In the genomic region with DNA sequence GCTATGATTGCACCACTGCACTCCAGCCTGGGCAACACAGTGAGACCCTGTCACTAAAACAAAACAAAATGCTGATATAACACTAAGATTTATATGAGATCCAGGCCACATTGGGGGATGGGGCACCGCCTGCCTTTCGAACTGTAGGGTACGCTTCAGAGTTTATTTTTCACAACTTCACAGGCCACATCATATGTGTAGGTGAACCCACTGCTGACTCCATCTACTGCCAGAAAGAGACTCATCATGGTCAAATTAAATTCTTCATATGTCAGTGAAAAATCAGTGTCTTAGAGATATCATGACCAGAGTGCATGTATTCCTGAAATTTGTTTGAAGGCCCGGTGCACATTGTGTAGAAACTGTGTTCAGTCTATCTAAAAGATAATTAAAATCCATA, we compare ENCODE assay signal across 18 cellular contexts.
DNase-seq lines count a peak whose midpoint lies in the region; ATAC-seq lines count a peak whose summit lies in the region.
"Had no signal": no experiment of that assay in that cellular context is flagged by ENCODE, and none has a peak within 500 bp of the region (broad histone marks: within the 10 kb centered on the region; RNA-seq: fewer than 3 reads in every experiment).

No MANE protein-coding gene starts in this region.

- H3K27ac Mint-ChIP-seq in activated CD4-positive, alpha-beta memory T cell treated with anti-CD3 and anti-CD28 coated beads, Interleukin-2, amount 10 ng/mL, durations not matched to agents 7 days and 5 days: peak overlapping the region; percentile 45
- H3K27ac Mint-ChIP-seq in activated CD4-positive, alpha-beta memory T cell treated with anti-CD3 and anti-CD28 coated beads for 36 hours: no peak overlapping the region
- peak overlapping the region; percentile 5 to 51 (median 43) for H3K27ac Mint-ChIP-seq in IgD-negative memory B cell
- peak overlapping the region; percentile 69 for H3K27ac Mint-ChIP-seq in activated naive CD8-positive, alpha-beta T cell treated with anti-CD3 and anti-CD28 coated beads for 36 hours
- peak overlapping the region; percentile 76 to 89 for H3K27ac Mint-ChIP-seq in natural killer cell treated with Interleukin-12 subunit alpha and Interleukin-12 subunit beta and Interleukin-15 and Interleukin-18, amount 100 ng/mL, for 72 hours
- H3K27ac Mint-ChIP-seq: nephron progenitor cell had no signal

- CTCF ChIA-PET in activated CD4-positive, alpha-beta memory T cell treated with anti-CD3 and anti-CD28 coated beads, Interleukin-2, amount 10 ng/mL, durations not matched to agents 7 days and 5 days (lab: Charles Lee): no interaction called here
- CTCF ChIA-PET in activated CD4-positive, alpha-beta memory T cell treated with anti-CD3 and anti-CD28 coated beads for 36 hours (lab: Charles Lee): no interaction called here

- intact Hi-C loops in activated CD4-positive, alpha-beta memory T cell treated with anti-CD3 and anti-CD28 coated beads for 36 hours (cut with micrococcal nuclease): loop anchor here (1.0 to 5.0 kb wide), 2 partner anchors 33 to 183 kb away; no protein-coding TSS in a partner anchor

- DNase-seq in activated CD4-positive, alpha-beta memory T cell treated with anti-CD3 and anti-CD28 coated beads, Interleukin-2, amount 10 ng/mL, durations not matched to agents 7 days and 5 days: no peak
- DNase-seq in activated CD4-positive, alpha-beta memory T cell treated with anti-CD3 and anti-CD28 coated beads for 36 hours: no peak
- no peak for DNase-seq in activated naive CD8-positive, alpha-beta T cell treated with anti-CD3 and anti-CD28 coated beads for 36 hours
- no peak for DNase-seq in natural killer cell treated with Interleukin-12 subunit alpha and Interleukin-12 subunit beta and Interleukin-15 and Interleukin-18, amount 100 ng/mL, for 72 hours (ENCODE audit: low spot score)
- DNase-seq in activated gamma-delta T cell (lab: John Stamatoyannopoulos, UW) (no peak), foreskin melanocyte (no peak)
- DNase-seq: AML-193, brain microvascular endothelial cell, COR-L47, midbrain, NCI-H526, nephron progenitor cell, transverse colon had no signal

- no peaks in the 10 kb centered on the region for H3K9me3 Mint-ChIP-seq in activated CD4-positive, alpha-beta memory T cell treated with anti-CD3 and anti-CD28 coated beads, Interleukin-2, amount 10 ng/mL, durations not matched to agents 7 days and 5 days
- no peaks in the 10 kb centered on the region for H3K9me3 Mint-ChIP-seq in activated CD4-positive, alpha-beta memory T cell treated with anti-CD3 and anti-CD28 coated beads for 36 hours
- H3K9me3 Mint-ChIP-seq in IgD-negative memory B cell: no peaks in the 10 kb centered on the region
- no peaks in the 10 kb centered on the region for H3K9me3 Mint-ChIP-seq in activated naive CD8-positive, alpha-beta T cell treated with anti-CD3 and anti-CD28 coated beads for 36 hours
- H3K9me3 Mint-ChIP-seq in natural killer cell treated with Interleukin-12 subunit alpha and Interleukin-12 subunit beta and Interleukin-15 and Interleukin-18, amount 100 ng/mL, for 72 hours: no peaks in the 10 kb centered on the region
- H3K9me3 Mint-ChIP-seq: T-cell had no signal

- no peak overlapping the region for H3K4me3 Mint-ChIP-seq in activated CD4-positive, alpha-beta memory T cell treated with anti-CD3 and anti-CD28 coated beads, Interleukin-2, amount 10 ng/mL, durations not matched to agents 7 days and 5 days
- no peak overlapping the region for H3K4me3 Mint-ChIP-seq in activated CD4-positive, alpha-beta memory T cell treated with anti-CD3 and anti-CD28 coated beads for 36 hours
- H3K4me3 Mint-ChIP-seq in IgD-negative memory B cell: no peak overlapping the region
- H3K4me3 Mint-ChIP-seq in activated naive CD8-positive, alpha-beta T cell treated with anti-CD3 and anti-CD28 coated beads for 36 hours: peak overlapping the region; percentile 22
- peak overlapping the region; percentile 52 for H3K4me3 Mint-ChIP-seq in natural killer cell treated with Interleukin-12 subunit alpha and Interleukin-12 subunit beta and Interleukin-15 and Interleukin-18, amount 100 ng/mL, for 72 hours
- H3K4me3 Mint-ChIP-seq: nephron progenitor cell had no signal

- no peaks in the 10 kb centered on the region for H3K27me3 Mint-ChIP-seq in activated CD4-positive, alpha-beta memory T cell treated with anti-CD3 and anti-CD28 coated beads, Interleukin-2, amount 10 ng/mL, durations not matched to agents 7 days and 5 days
- no peaks in the 10 kb centered on the region for H3K27me3 Mint-ChIP-seq in activated CD4-positive, alpha-beta memory T cell treated with anti-CD3 and anti-CD28 coated beads for 36 hours
- no peaks in the 10 kb centered on the region for H3K27me3 Mint-ChIP-seq in IgD-negative memory B cell
- no peaks in the 10 kb centered on the region for H3K27me3 Mint-ChIP-seq in activated naive CD8-positive, alpha-beta T cell treated with anti-CD3 and anti-CD28 coated beads for 36 hours
- H3K27me3 Mint-ChIP-seq in natural killer cell treated with Interleukin-12 subunit alpha and Interleukin-12 subunit beta and Interleukin-15 and Interleukin-18, amount 100 ng/mL, for 72 hours: no peaks in the 10 kb centered on the region
- H3K27me3 Mint-ChIP-seq: T-cell had no signal

- ATAC-seq in natural killer cell treated with Interleukin-12 subunit alpha and Interleukin-12 subunit beta and Interleukin-15 and Interleukin-18, amount 100 ng/mL, for 72 hours: peak in 1 of 2 donors; percentile 61
- no peak for ATAC-seq in esophagus mucosa
- ATAC-seq: A549, HCT116 had no signal

- peaks cover 2% of the 10 kb centered on the region for H3K36me3 Mint-ChIP-seq in activated CD4-positive, alpha-beta memory T cell treated with anti-CD3 and anti-CD28 coated beads, Interleukin-2, amount 10 ng/mL, durations not matched to agents 7 days and 5 days (ENCODE audit: low read depth)
- H3K36me3 Mint-ChIP-seq in activated CD4-positive, alpha-beta memory T cell treated with anti-CD3 and anti-CD28 coated beads for 36 hours: no peaks in the 10 kb centered on the region
- H3K36me3 Mint-ChIP-seq in IgD-negative memory B cell: peaks cover 8% of the 10 kb centered on the region
- peaks cover 12% of the 10 kb centered on the region for H3K36me3 Mint-ChIP-seq in activated naive CD8-positive, alpha-beta T cell treated with anti-CD3 and anti-CD28 coated beads for 36 hours
- no peaks in the 10 kb centered on the region for H3K36me3 Mint-ChIP-seq in natural killer cell treated with Interleukin-12 subunit alpha and Interleukin-12 subunit beta and Interleukin-15 and Interleukin-18, amount 100 ng/mL, for 72 hours

- POLR2A ChIA-PET in activated CD4-positive, alpha-beta memory T cell treated with anti-CD3 and anti-CD28 coated beads, Interleukin-2, amount 10 ng/mL, durations not matched to agents 7 days and 5 days (lab: Charles Lee): no interaction called here
- POLR2A ChIA-PET in activated CD4-positive, alpha-beta memory T cell treated with anti-CD3 and anti-CD28 coated beads for 36 hours (lab: Charles Lee): no interaction called here

- peaks cover 29% of the 10 kb centered on the region for H3K4me1 Mint-ChIP-seq in activated CD4-positive, alpha-beta memory T cell treated with anti-CD3 and anti-CD28 coated beads, Interleukin-2, amount 10 ng/mL, durations not matched to agents 7 days and 5 days
- peaks cover 27% of the 10 kb centered on the region for H3K4me1 Mint-ChIP-seq in activated CD4-positive, alpha-beta memory T cell treated with anti-CD3 and anti-CD28 coated beads for 36 hours (ENCODE audit: low read depth)
- H3K4me1 Mint-ChIP-seq in IgD-negative memory B cell: peaks cover 11 to 16% (median 11%) of the 10 kb centered on the region in 3 donors
- peaks cover 37% of the 10 kb centered on the region for H3K4me1 Mint-ChIP-seq in activated naive CD8-positive, alpha-beta T cell treated with anti-CD3 and anti-CD28 coated beads for 36 hours
- H3K4me1 Mint-ChIP-seq in natural killer cell treated with Interleukin-12 subunit alpha and Interleukin-12 subunit beta and Interleukin-15 and Interleukin-18, amount 100 ng/mL, for 72 hours (ENCODE audit: low read depth in 2 of 2): peaks cover 32 to 34% of the 10 kb centered on the region in 2 donors

Comparison
In these comparisons a context has a peak if more than half of its experiments do, and no peak if none do; other contexts are left out.
1. H3K4me3 Mint-ChIP-seq: peak in activated naive CD8-positive, alpha-beta T cell treated with anti-CD3 and anti-CD28 coated beads for 36 hours (single experiment) and natural killer cell treated with Interleukin-12 subunit alpha and Interleukin-12 subunit beta and Interleukin-15 and Interleukin-18, amount 100 ng/mL, for 72 hours (single experiment); none in activated CD4-positive, alpha-beta memory T cell treated with anti-CD3 and anti-CD28 coated beads, Interleukin-2, amount 10 ng/mL, durations not matched to agents 7 days and 5 days (single experiment), activated CD4-positive, alpha-beta memory T cell treated with anti-CD3 and anti-CD28 coated beads for 36 hours (single experiment) and IgD-negative memory B cell (0 of 4).